14 cellular contexts compared by ENCODE assay signal in the genomic region with DNA sequence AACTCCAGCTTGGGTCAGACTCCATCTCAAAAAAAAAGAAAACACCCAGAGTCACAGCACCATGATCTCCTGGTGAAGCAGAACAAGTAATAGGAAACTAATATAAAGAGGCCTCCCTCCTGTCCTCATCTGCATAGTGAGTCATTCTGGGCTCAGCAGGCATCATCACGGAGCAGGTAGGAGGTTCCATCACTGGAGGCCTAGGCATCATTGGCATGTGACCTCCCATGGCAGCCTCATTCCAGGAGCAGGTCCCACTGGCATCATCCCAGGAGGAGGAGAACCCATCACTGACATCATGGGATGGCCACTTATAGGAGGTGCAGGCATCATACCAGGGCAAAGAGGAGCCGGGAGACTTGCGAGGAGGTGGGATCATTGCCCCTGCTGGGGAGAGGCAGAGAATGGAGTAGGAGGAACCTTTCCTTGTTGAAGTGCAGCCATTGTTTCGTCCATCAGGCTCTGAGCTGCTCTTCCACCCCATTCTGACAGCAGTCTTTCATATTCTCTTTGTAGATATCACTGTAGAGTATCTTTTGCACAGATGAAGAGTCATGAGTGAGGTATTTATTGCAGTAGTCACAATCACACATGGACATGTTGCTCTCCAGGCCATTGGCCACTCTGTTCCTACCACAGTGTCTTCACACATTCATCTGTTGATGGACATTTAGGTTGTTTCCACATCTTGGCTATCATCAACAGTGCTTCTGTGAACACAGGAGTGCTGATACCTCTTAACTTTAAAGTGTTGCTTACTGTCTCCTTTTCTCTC.
A peak's percentile ranks its signal among the peaks of the same experiment; 100 is the strongest.
DNase-seq lines count a peak whose midpoint lies in the region; ATAC-seq and TF ChIP-seq lines count a peak whose summit lies in the region.
"Had no signal": no experiment of that assay in that cellular context is flagged by ENCODE, and none has a peak within 500 bp of the region (broad histone marks: within the 10 kb centered on the region; RNA-seq: fewer than 3 reads in every experiment).

No MANE protein-coding gene starts in this region.

- peaks cover 28% of the 10 kb centered on the region for H3K4me1 Mint-ChIP-seq in activated CD4-positive, alpha-beta memory T cell treated with anti-CD3 and anti-CD28 coated beads, Interleukin-2, amount 10 ng/mL, durations not matched to agents 7 days and 5 days

- no peaks in the 10 kb centered on the region for H3K9me3 ChIP-seq in KOPT-K1 (ENCODE audit: insufficient read depth, low read length, poor library complexity, severe bottlenecking)
- H3K9me3 ChIP-seq in HAP-1: no peaks in the 10 kb centered on the region
- H3K9me3 ChIP-seq: colonic mucosa, mucosa of descending colon, upper lobe of right lung had no signal

- peak overlapping the region; percentile 72 for H3K27ac ChIP-seq in KOPT-K1 (ENCODE audit: low read depth, low read length, poor library complexity, severe bottlenecking)
- H3K27ac ChIP-seq: colonic mucosa, upper lobe of right lung had no signal

- peak; percentile 17 to 44 for ATAC-seq in activated CD4-positive, CD25-positive, alpha-beta regulatory T cell treated with anti-CD3 and anti-CD28 coated beads, Interleukin-2, amount 50 U/mL, for 24 hours
- ATAC-seq in HG03095 (IDR thresholded peaks at IDR 0.05; ENCODE audit: unreplicated experiment): no peak
- ATAC-seq: mucosa of descending colon, upper lobe of right lung had no signal

- CTCF ChIA-PET in activated CD4-positive, alpha-beta memory T cell treated with anti-CD3 and anti-CD28 coated beads, Interleukin-2, amount 10 ng/mL, durations not matched to agents 7 days and 5 days (lab: Charles Lee): interaction anchor here (0.7 to 1.8 kb wide), 5 partner anchors 10 to 85 kb away, joined by 3 to 7 read pairs (median 4); no protein-coding TSS in a partner anchor

- H3K27me3 Mint-ChIP-seq in activated CD4-positive, alpha-beta memory T cell treated with anti-CD3 and anti-CD28 coated beads, Interleukin-2, amount 10 ng/mL, durations not matched to agents 7 days and 5 days: no peaks in the 10 kb centered on the region
- H3K27me3 Mint-ChIP-seq: activated naive CD8-positive, alpha-beta T cell treated with anti-CD3 and anti-CD28 coated beads, Interleukin-2, amount 10 ng/mL, durations not matched to agents 7 days and 5 days had no signal

- no peaks in the 10 kb centered on the region for H3K9me3 Mint-ChIP-seq in activated CD4-positive, alpha-beta memory T cell treated with anti-CD3 and anti-CD28 coated beads, Interleukin-2, amount 10 ng/mL, durations not matched to agents 7 days and 5 days
- H3K9me3 Mint-ChIP-seq: activated naive CD8-positive, alpha-beta T cell treated with anti-CD3 and anti-CD28 coated beads, Interleukin-2, amount 10 ng/mL, durations not matched to agents 7 days and 5 days had no signal

- TF ChIP-seq CTCF in kidney epithelial cell (IDR thresholded peaks at IDR 0.05; ENCODE audit: insufficient read depth, low read length, poor library complexity, severe bottlenecking): no peak

- H3K4me3 Mint-ChIP-seq in activated CD4-positive, alpha-beta memory T cell treated with anti-CD3 and anti-CD28 coated beads, Interleukin-2, amount 10 ng/mL, durations not matched to agents 7 days and 5 days: peak overlapping the region; percentile 12
- H3K4me3 Mint-ChIP-seq: activated naive CD8-positive, alpha-beta T cell treated with anti-CD3 and anti-CD28 coated beads, Interleukin-2, amount 10 ng/mL, durations not matched to agents 7 days and 5 days had no signal

- no peaks in the 10 kb centered on the region for H3K4me1 ChIP-seq in HAP-1
- H3K4me1 ChIP-seq: colonic mucosa, upper lobe of right lung had no signal

- H3K27me3 ChIP-seq in kidney epithelial cell (ENCODE audit: control insufficient read depth, insufficient read depth, low read length) (no peaks in the 10 kb centered on the region), HAP-1 (ENCODE audit: low read depth) (no peaks in the 10 kb centered on the region)
- H3K27me3 ChIP-seq: colonic mucosa, upper lobe of right lung had no signal

- no peak for DNase-seq in activated CD4-positive, CD25-positive, alpha-beta regulatory T cell (lab: John Stamatoyannopoulos, UW)
- no peak for DNase-seq in activated CD4-positive, alpha-beta memory T cell treated with anti-CD3 and anti-CD28 coated beads, Interleukin-2, amount 10 ng/mL, durations not matched to agents 7 days and 5 days
- DNase-seq in kidney epithelial cell (ENCODE audit: low read depth) (peak; percentile 54), NCI-H1092 (lab: John Stamatoyannopoulos, UW) (no peak), HAP-1 (ENCODE audit: low spot score in 2 of 2) (no peak)
- DNase-seq: activated naive CD8-positive, alpha-beta T cell treated with anti-CD3 and anti-CD28 coated beads, Interleukin-2, amount 10 ng/mL, durations not matched to agents 7 days and 5 days; colonic mucosa; mucosa of descending colon; NCI-H345; OCI-M1; upper lobe of right lung had no signal

- H3K4me3 ChIP-seq in kidney epithelial cell (ENCODE audit: low read depth, low read length) (no peak overlapping the region), HAP-1 (no peak overlapping the region)
- H3K4me3 ChIP-seq: colonic mucosa, mucosa of descending colon, upper lobe of right lung had no signal

- H3K36me3 Mint-ChIP-seq in activated CD4-positive, alpha-beta memory T cell treated with anti-CD3 and anti-CD28 coated beads, Interleukin-2, amount 10 ng/mL, durations not matched to agents 7 days and 5 days (ENCODE audit: low read depth): peaks cover 27% of the 10 kb centered on the region

- in situ Hi-C loops in HAP-1 (cut with MboI; ENCODE audit: low sequenced_read_pairs): no loop called here

- H3K36me3 ChIP-seq in KOPT-K1 (ENCODE audit: insufficient read depth, low read length) (no peaks in the 10 kb centered on the region), kidney epithelial cell (ENCODE audit: control insufficient read depth, insufficient read depth, low read length) (no peaks in the 10 kb centered on the region), HAP-1 (replicated peaks) (no peaks in the 10 kb centered on the region)
- H3K36me3 ChIP-seq: colonic mucosa, upper lobe of right lung had no signal

- no peak overlapping the region for H3K27ac Mint-ChIP-seq in activated CD4-positive, alpha-beta memory T cell treated with anti-CD3 and anti-CD28 coated beads, Interleukin-2, amount 10 ng/mL, durations not matched to agents 7 days and 5 days
- H3K27ac Mint-ChIP-seq: activated naive CD8-positive, alpha-beta T cell treated with anti-CD3 and anti-CD28 coated beads, Interleukin-2, amount 10 ng/mL, durations not matched to agents 7 days and 5 days had no signal

- POLR2A ChIA-PET in activated CD4-positive, alpha-beta memory T cell treated with anti-CD3 and anti-CD28 coated beads, Interleukin-2, amount 10 ng/mL, durations not matched to agents 7 days and 5 days (lab: Charles Lee): interaction anchor here (1.1 to 7.3 kb wide), 9 partner anchors 16 to 85 kb away, joined by 3 to 174 read pairs (median 5); a partner anchor contains a TSS
